3 cellular contexts compared by ENCODE assay signal in genomic region chr10:109732254-109732653, GRCh38.
"Had no signal": no experiment of that assay in that cellular context is flagged by ENCODE, and none has a peak within 500 bp of the region (broad histone marks: within the 10 kb centered on the region; RNA-seq: fewer than 3 reads in every experiment).

No MANE protein-coding gene starts in this region.

- DNase-seq: GDM1, GF-D8 had no signal

- H3K4me3 ChIP-seq: GM12878 had no signal

- ATAC-seq: GM12878 had no signal
